13 cellular contexts compared by ENCODE assay signal in the genomic region with DNA sequence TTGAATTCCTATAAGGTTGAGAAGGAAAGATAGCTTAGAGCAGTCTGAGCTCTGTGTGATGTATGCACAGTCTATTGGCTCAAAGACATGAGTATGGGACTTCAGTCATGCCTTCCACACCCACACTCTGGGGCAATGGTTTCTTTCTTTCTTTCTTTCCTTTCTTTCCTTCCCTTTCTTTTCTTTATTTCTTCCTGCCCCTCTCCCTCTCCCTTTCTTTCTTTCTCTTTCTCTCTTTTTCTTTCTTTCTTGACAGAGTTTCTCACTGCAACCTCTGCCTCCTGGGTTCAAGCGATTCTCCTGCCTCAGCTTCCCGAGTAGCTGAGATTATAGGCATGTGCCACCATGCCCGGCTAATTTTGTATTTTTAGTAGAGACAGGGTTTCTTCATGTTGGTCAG. TPM values are rescaled to one million over a fixed set of nuclear protein-coding genes. Genes with fewer than 3 reads are reported as not detected.
"Had no signal": no experiment of that assay in that cellular context is flagged by ENCODE, and none has a peak within 500 bp of the region (broad histone marks: within the 10 kb centered on the region; RNA-seq: fewer than 3 reads in every experiment).

No MANE protein-coding gene starts in this region.

RNA-seq across cellular contexts. Expression of a gene that starts 49.6 kb away (rescaled TPM):
- total RNA-seq: naive thymus-derived CD4-positive, alpha-beta T cell; occipital lobe; osteocyte; pulmonary artery endothelial cell; sciatic nerve; smooth muscle cell; spleen; stomach; temporal lobe; ureter; vagina had no signal
- polyA plus RNA-seq: naive thymus-derived CD4-positive, alpha-beta T cell; neural cell; smooth muscle cell; spleen; stomach had no signal

RNA-seq across cellular contexts. Expression of a gene that starts 54.9 kb away (rescaled TPM):
- total RNA-seq: naive thymus-derived CD4-positive, alpha-beta T cell; natural killer cell; osteocyte; smooth muscle cell; stomach had no signal
- polyA plus RNA-seq: naive thymus-derived CD4-positive, alpha-beta T cell; neural cell had no signal
